24 cellular contexts compared by ENCODE assay signal in genomic region chr20:17993546-17993945, GRCh38. TPM values are rescaled to one million over a fixed set of nuclear protein-coding genes. Genes with fewer than 3 reads are reported as not detected.
DNase-seq lines count a peak whose midpoint lies in the region; ATAC-seq, FAIRE-seq and TF ChIP-seq lines count a peak whose summit lies in the region.
"Had no signal": no experiment of that assay in that cellular context is flagged by ENCODE, and none has a peak within 500 bp of the region (broad histone marks: within the 10 kb centered on the region; RNA-seq: fewer than 3 reads in every experiment).

No MANE protein-coding gene starts in this region.

- CTCF ChIA-PET in activated naive CD4-positive, alpha-beta T cell treated with anti-CD3 and anti-CD28 coated beads, Interleukin-2, amount 10 ng/mL, durations not matched to agents 7 days and 5 days (lab: Charles Lee), result interaction anchor here (0.7 to 2.7 kb wide), 6 partner anchors 23 to 490 kb away, joined by 3 to 8 read pairs (median 6); no protein-coding TSS in a partner anchor

- no peak for TF ChIP-seq POLR2A in spleen (IDR thresholded peaks at IDR 0.05)
- TF ChIP-seq POLR2A in H54 (IDR thresholded peaks at IDR 0.05; ENCODE audit: low read depth, low read length), result no peak

- TF ChIP-seq CTCF in spleen (IDR thresholded peaks at IDR 0.05 in 8 of 11, conservative IDR thresholded peaks at IDR 0.05 in 3 of 11), result no peak

- no peak for DNase-seq in activated naive CD4-positive, alpha-beta T cell treated with anti-CD3 and anti-CD28 coated beads, Interleukin-2, amount 10 ng/mL, durations not matched to agents 7 days and 5 days
- DNase-seq in activated naive CD4-positive, alpha-beta T cell treated with anti-CD3 and anti-CD28 coated beads, Interleukin-2, amount 50 U/mL, for 72 hours (ENCODE audit: low spot score in 2 of 2), result no peak
- DNase-seq in NCI-H69 (lab: John Stamatoyannopoulos, UW) (peak; percentile 64), spleen (no peak), H54 (ENCODE audit: insufficient read length, low spot score) (no peak)
- no peak for DNase-seq in NK-92 treated with Interleukin-12 subunit alpha and Interleukin-12 subunit beta, amount 100 ng/mL, for 24 hours (lab: John Stamatoyannopoulos, UW)
- DNase-seq: DMS153; mammary epithelial cell; NCI-H1694 treated with DMSO at 0.1 percent for 48 hours; posterior cingulate gyrus; sigmoid colon; stimulated activated CD4-positive, alpha-beta T cell treated with anti-CD3 and anti-CD28 coated beads, Interleukin-15, amount 100 ng/mL, for 24 hours; trophoblast cell had no signal

- peaks cover 0 to 37% (median 18%) of the 10 kb centered on the region in 6 donors for H3K36me3 ChIP-seq in spleen

- WGBS in spleen, 5 donors, result 77 to 93% (median 86%) methylated on average over 3 of the region's 3 CpGs

- no peak for ATAC-seq in activated naive CD4-positive, alpha-beta T cell treated with anti-CD3 and anti-CD28 coated beads, Interleukin-2, amount 50 U/mL, for 72 hours
- ATAC-seq in activated T-helper 17 cell treated with anti-CD3 and anti-CD28 coated beads, Interleukin-2, amount 50 U/mL, for 72 hours (replicated peaks), result no peak
- no peak for ATAC-seq in GM19452 (IDR thresholded peaks at IDR 0.05; ENCODE audit: unreplicated experiment)
- ATAC-seq: WTC11 had no signal

- intact Hi-C loops in spleen (cut with DNase I; ENCODE audit: low total_unique reads), result loop anchor here (10.0 kb wide), 4 partner anchors 49 to 489 kb away; partner anchors contain the start of gene BFSP1

- H3K4me3 Mint-ChIP-seq in activated naive CD4-positive, alpha-beta T cell treated with anti-CD3 and anti-CD28 coated beads, Interleukin-2, amount 10 ng/mL, durations not matched to agents 7 days and 5 days, result no peak overlapping the region
- H3K4me3 Mint-ChIP-seq in activated T-helper 17 cell treated with anti-CD3 and anti-CD28 coated beads, Interleukin-2, amount 50 U/mL, for 72 hours, result peak overlapping the region; percentile 73
- H3K4me3 Mint-ChIP-seq: activated naive CD8-positive, alpha-beta T cell; CD4-positive, CD25-positive, alpha-beta regulatory T cell; neural crest cell; WTC11 had no signal

- FAIRE-seq in H54 (lab: Jason Lieb, UNC), result no peak
- FAIRE-seq: G401.6, H1, HTR-8/SVneo had no signal

- H3K9me3 Mint-ChIP-seq in activated naive CD4-positive, alpha-beta T cell treated with anti-CD3 and anti-CD28 coated beads, Interleukin-2, amount 10 ng/mL, durations not matched to agents 7 days and 5 days, result no peaks in the 10 kb centered on the region
- H3K9me3 Mint-ChIP-seq in activated naive CD4-positive, alpha-beta T cell treated with anti-CD3 and anti-CD28 coated beads, Interleukin-2, amount 50 U/mL, for 72 hours, result no peaks in the 10 kb centered on the region
- no peaks in the 10 kb centered on the region for H3K9me3 Mint-ChIP-seq in activated T-helper 17 cell treated with anti-CD3 and anti-CD28 coated beads, Interleukin-2, amount 50 U/mL, for 72 hours
- H3K9me3 Mint-ChIP-seq: CD4-positive, CD25-positive, alpha-beta regulatory T cell; neural crest cell; WTC11 had no signal

- peaks cover 48% of the 10 kb centered on the region for H3K4me1 Mint-ChIP-seq in activated naive CD4-positive, alpha-beta T cell treated with anti-CD3 and anti-CD28 coated beads, Interleukin-2, amount 10 ng/mL, durations not matched to agents 7 days and 5 days
- H3K4me1 Mint-ChIP-seq in activated T-helper 17 cell treated with anti-CD3 and anti-CD28 coated beads, Interleukin-2, amount 50 U/mL, for 72 hours, result peaks cover 20% of the 10 kb centered on the region

- peaks cover 0 to 28% (median 11%) of the 10 kb centered on the region in 6 donors for H3K4me1 ChIP-seq in spleen

- peaks cover 14% of the 10 kb centered on the region for H3K27me3 Mint-ChIP-seq in activated naive CD4-positive, alpha-beta T cell treated with anti-CD3 and anti-CD28 coated beads, Interleukin-2, amount 10 ng/mL, durations not matched to agents 7 days and 5 days
- H3K27me3 Mint-ChIP-seq in activated T-helper 17 cell treated with anti-CD3 and anti-CD28 coated beads, Interleukin-2, amount 50 U/mL, for 72 hours, result peaks cover 2% of the 10 kb centered on the region

- H3K27me3 ChIP-seq in spleen (replicated peaks in 1 of 7), result no peaks in the 10 kb centered on the region
- H3K27me3 ChIP-seq: sigmoid colon had no signal

- peak overlapping the region; percentile 88 for H3K27ac Mint-ChIP-seq in activated naive CD4-positive, alpha-beta T cell treated with anti-CD3 and anti-CD28 coated beads, Interleukin-2, amount 10 ng/mL, durations not matched to agents 7 days and 5 days
- H3K27ac Mint-ChIP-seq in activated naive CD4-positive, alpha-beta T cell treated with anti-CD3 and anti-CD28 coated beads, Interleukin-2, amount 50 U/mL, for 72 hours, result peak overlapping the region in 1 of 2 donors; percentile 77
- H3K27ac Mint-ChIP-seq in activated T-helper 17 cell treated with anti-CD3 and anti-CD28 coated beads, Interleukin-2, amount 50 U/mL, for 72 hours, result peak overlapping the region; percentile 86
- H3K27ac Mint-ChIP-seq: activated naive CD8-positive, alpha-beta T cell; CD4-positive, CD25-positive, alpha-beta regulatory T cell; WTC11 had no signal

- H3K27ac ChIP-seq in spleen, result peak overlapping the region in 5 of 8 donors; percentile 39 to 73 (median 44)
- H3K27ac ChIP-seq: KMS-11, SK-N-MC had no signal

- H3K4me3 ChIP-seq in spleen, result no peak overlapping the region
- H3K4me3 ChIP-seq: sigmoid colon, SK-N-MC had no signal

- no peaks in the 10 kb centered on the region for H3K9me3 ChIP-seq in spleen
- H3K9me3 ChIP-seq: sigmoid colon had no signal

- H3K36me3 Mint-ChIP-seq in activated naive CD4-positive, alpha-beta T cell treated with anti-CD3 and anti-CD28 coated beads, Interleukin-2, amount 10 ng/mL, durations not matched to agents 7 days and 5 days, result peaks cover 17% of the 10 kb centered on the region
- peaks cover 0 to 15% of the 10 kb centered on the region in 2 donors for H3K36me3 Mint-ChIP-seq in activated naive CD4-positive, alpha-beta T cell treated with anti-CD3 and anti-CD28 coated beads, Interleukin-2, amount 50 U/mL, for 72 hours
- peaks cover 33% of the 10 kb centered on the region for H3K36me3 Mint-ChIP-seq in activated T-helper 17 cell treated with anti-CD3 and anti-CD28 coated beads, Interleukin-2, amount 50 U/mL, for 72 hours (ENCODE audit: low read depth)

RNA-seq across cellular contexts. Expression of gene MGME1, which starts 24.7 kb away (rescaled TPM):
- 10 to 100 TPM; 31.9 to 33.9 TPM for total RNA-seq in activated naive CD4-positive, alpha-beta T cell treated with anti-CD3 and anti-CD28 coated beads, Interleukin-2, amount 50 U/mL, for 72 hours
- 10 to 100 TPM; 24.2 to 33.2 TPM for total RNA-seq in activated T-helper 17 cell treated with anti-CD3 and anti-CD28 coated beads, Interleukin-2, amount 50 U/mL, for 72 hours
- 10 to 100 TPM; 20.9 to 33.4 (median 28.4) TPM for total RNA-seq in spleen
- polyA plus RNA-seq in spleen, result 10 to 100 TPM; 22.5 to 33.1 (median 26.2) TPM

RNA-seq across cellular contexts. Expression of gene SNX5, which starts 25.0 kb away (rescaled TPM):
- total RNA-seq in activated naive CD4-positive, alpha-beta T cell treated with anti-CD3 and anti-CD28 coated beads, Interleukin-2, amount 50 U/mL, for 72 hours, result 100 to 1,000 TPM; 182 to 188 TPM
- total RNA-seq in activated T-helper 17 cell treated with anti-CD3 and anti-CD28 coated beads, Interleukin-2, amount 50 U/mL, for 72 hours, result 100 to 1,000 TPM; 175 to 201 TPM
- total RNA-seq in spleen, result 100 to 1,000 TPM; 126 to 261 (median 192) TPM
- 100 to 1,000 TPM; 151 to 181 (median 159) TPM for polyA plus RNA-seq in spleen
